8 cellular contexts compared by ENCODE assay signal in the genomic region with DNA sequence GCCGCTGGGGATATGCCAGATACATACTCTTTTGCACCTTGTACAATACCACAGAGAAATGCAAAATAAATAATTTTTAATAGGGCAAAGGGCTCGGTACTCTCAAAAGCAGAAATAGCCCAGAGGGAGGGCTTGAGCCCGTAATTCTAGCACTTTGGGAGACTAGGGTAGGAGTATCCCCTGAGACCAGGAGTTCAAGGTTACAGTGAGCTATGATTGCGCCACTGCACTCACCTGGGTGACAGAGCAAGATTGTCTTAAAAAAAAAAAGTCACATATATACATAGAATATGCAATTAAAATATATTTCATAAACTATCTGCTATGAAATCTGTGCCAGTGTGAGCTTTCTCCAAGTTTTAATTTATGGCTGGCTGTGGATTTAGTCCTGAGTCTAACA. TPM values are rescaled to one million over a fixed set of nuclear protein-coding genes. Genes with fewer than 3 reads are reported as not detected.
DNase-seq lines count a peak whose midpoint lies in the region; ATAC-seq, FAIRE-seq and TF ChIP-seq lines count a peak whose summit lies in the region.

No MANE protein-coding gene starts in this region.

- no peak for TF ChIP-seq POLR2A in A549 (IDR thresholded peaks at IDR 0.05; ENCODE audit: low read length)

- DNase-seq in A549 (ENCODE audit: low read depth in 1 of 2, low spot score in 1 of 2) (no peak), GM23338 (ENCODE audit: low spot score) (no peak), ascending aorta (ENCODE audit: low spot score in 2 of 2) (no peak), lower lobe of right lung (no peak), NCI-H774 (lab: John Stamatoyannopoulos, UW) (no peak), NCI-H748 treated with DMSO at 0.1 percent for 48 hours (lab: John Stamatoyannopoulos, UW) (no peak)
- no peak for DNase-seq in activated effector memory CD4-positive, alpha-beta T cell treated with anti-CD3 and anti-CD28 coated beads, Interleukin-2, amount 50 U/mL, for 16 hours

- H2AFZ ChIP-seq in GM23338 = peak overlapping the region; percentile 60; the same call in 1 of the 2 replicates

- H3K27ac Mint-ChIP-seq in GM23338 = no peak overlapping the region

- TF ChIP-seq CTCF in A549 (IDR thresholded peaks at IDR 0.05) (no peak), GM23338 (conservative IDR thresholded peaks at IDR 0.05; ENCODE audit: low read depth in 2 of 2) (no peak), ascending aorta (IDR thresholded peaks at IDR 0.05) (no peak), lower lobe of right lung (IDR thresholded peaks at IDR 0.05) (no peak)

- WGBS in A549 (ENCODE audit: missing lambda C conversion rate) = 76% methylated on average over 4 of the region's 4 CpGs

- FAIRE-seq in A549 (lab: Jason Lieb, UNC) = no peak

- H3K4me3 Mint-ChIP-seq in GM23338 = no peak overlapping the region; the same call in 2 of the 3 replicates

- peaks cover 46% of the 10 kb centered on the region for H3K4me1 ChIP-seq in A549
- peaks cover 37% of the 10 kb centered on the region for H3K4me1 ChIP-seq in GM23338 (ENCODE audit: insufficient read depth)
- peaks cover 0 to 3% of the 10 kb centered on the region in 2 donors for H3K4me1 ChIP-seq in ascending aorta
- peaks cover 17% of the 10 kb centered on the region for H3K4me1 ChIP-seq in lower lobe of right lung

- TF ChIP-seq EP300 in A549 (IDR thresholded peaks at IDR 0.05) = no peak

- no peak for ATAC-seq in A549
- ATAC-seq in GM23338 = no peak
- peak in 1 of 2 donors; percentile 11 for ATAC-seq in lower lobe of right lung
- ATAC-seq in HG02870 (IDR thresholded peaks at IDR 0.05; ENCODE audit: unreplicated experiment) = no peak

- TF ChIP-seq RAD21 in A549 (conservative IDR thresholded peaks at IDR 0.05 in 1 of 2, IDR thresholded peaks at IDR 0.05 in 1 of 2) = no peak

- no peaks in the 10 kb centered on the region for H3K36me3 ChIP-seq in GM23338 (ENCODE audit: insufficient read depth)
- peaks cover 0 to 5% of the 10 kb centered on the region in 2 donors for H3K36me3 ChIP-seq in ascending aorta
- H3K36me3 ChIP-seq in lower lobe of right lung = peaks cover 10% of the 10 kb centered on the region

- no peaks in the 10 kb centered on the region for H3K27me3 Mint-ChIP-seq in GM23338 (ENCODE audit: insufficient read depth, low read depth, poor library complexity)

- peak overlapping the region; percentile 92 to 95 for H3K27ac ChIP-seq in A549
- H3K27ac ChIP-seq in GM23338 (ENCODE audit: low read depth) = 0 out of 2 replicates have a peak overlapping the region, but pooled peaks have one; percentile 67
- peak overlapping the region; percentile 87 to 88 for H3K27ac ChIP-seq in ascending aorta
- H3K27ac ChIP-seq in lower lobe of right lung = peak overlapping the region; percentile 86

- intact Hi-C loops in ascending aorta (cut with DNase I) = loop anchor here (10.0 kb wide), 1 partner anchor 831 kb away; a partner anchor contains a TSS
- intact Hi-C loops in lower lobe of right lung (cut with DNase I) = no loop called here

- peak overlapping the region; percentile 68 for H3K4me3 ChIP-seq in A549
- peak overlapping the region; percentile 93 for H3K4me3 ChIP-seq in GM23338
- peak overlapping the region; percentile 74 to 83 for H3K4me3 ChIP-seq in ascending aorta
- peak overlapping the region; percentile 85 for H3K4me3 ChIP-seq in lower lobe of right lung

- no peaks in the 10 kb centered on the region for H3F3A ChIP-seq in GM23338 (replicated peaks; ENCODE audit: low read depth)

- H3K9me3 Mint-ChIP-seq in GM23338 = no peaks in the 10 kb centered on the region

- H3K4me2 ChIP-seq in A549 (peak overlapping the region; percentile 89), GM23338 (peak overlapping the region; percentile 79)

- POLR2A ChIA-PET in A549 (lab: Yijun Ruan, JAX) = interaction anchor here (0.5 to 2.2 kb wide), 8 partner anchors 28 to 225 kb away, joined by 3 to 13 read pairs (median 4); a partner anchor contains a TSS

- CTCF ChIA-PET in A549 (lab: Yijun Ruan, JAX) = interaction anchor here (0.8 to 3.3 kb wide), 4 partner anchors 11 to 1280 kb away, joined by 3 to 13 read pairs (median 8); a partner anchor contains a TSS

- H4K20me1 ChIP-seq in GM23338 (replicated peaks; ENCODE audit: insufficient read depth) = peaks cover 5% of the 10 kb centered on the region; the same call in 1 of the 2 replicates

- no peaks in the 10 kb centered on the region for H3K27me3 ChIP-seq in GM23338 (ENCODE audit: insufficient read depth)
- no peaks in the 10 kb centered on the region for H3K27me3 ChIP-seq in ascending aorta
- no peaks in the 10 kb centered on the region for H3K27me3 ChIP-seq in lower lobe of right lung (ENCODE audit: low read depth)

- peaks cover 6% of the 10 kb centered on the region; the same call in 1 of the 3 replicates for H3K4me1 Mint-ChIP-seq in GM23338

- no peaks in the 10 kb centered on the region for H3K36me3 Mint-ChIP-seq in GM23338 (ENCODE audit: low read depth)

- no peaks in the 10 kb centered on the region for H3K9me2 ChIP-seq in GM23338 (ENCODE audit: insufficient read depth)

- H3K9me3 ChIP-seq in A549 = no peaks in the 10 kb centered on the region
- no peaks in the 10 kb centered on the region for H3K9me3 ChIP-seq in ascending aorta
- H3K9me3 ChIP-seq in lower lobe of right lung = no peaks in the 10 kb centered on the region

- peaks cover 42% of the 10 kb centered on the region for H3K79me2 ChIP-seq in GM23338 (replicated peaks; ENCODE audit: insufficient read depth)

TF ChIP-seq in A549, 52 proteins besides CTCF, POLR2A, EP300 and RAD21:
- peak; percentile 6 to 39; a peak in 1 of 4 replicates for TF ChIP-seq CEBPB (IDR thresholded peaks at IDR 0.05)
- no peak for TF ChIP-seq TFCP2L1 (CRISPR knock-in tag; IDR thresholded peaks at IDR 0.05)

TF ChIP-seq in GM23338, 12 proteins besides CTCF, POLR2A, EP300 and RAD21 (continues in another document):
- TF ChIP-seq CREB1 (CRISPR knock-in tag; IDR thresholded peaks at IDR 0.05; ENCODE audit: low read depth) (no peak), EZH2 (IDR thresholded peaks at IDR 0.05; ENCODE audit: low read depth, unreplicated experiment) (no peak), POLR2AphosphoS5 (IDR thresholded peaks at IDR 0.05; ENCODE audit: low read depth) (no peak), JUNB (IDR thresholded peaks at IDR 0.05; ENCODE audit: unreplicated experiment) (no peak), ZNF114 (CRISPR knock-in tag; IDR thresholded peaks at IDR 0.05) (no peak)
- TF ChIP-seq, protein P1, sequence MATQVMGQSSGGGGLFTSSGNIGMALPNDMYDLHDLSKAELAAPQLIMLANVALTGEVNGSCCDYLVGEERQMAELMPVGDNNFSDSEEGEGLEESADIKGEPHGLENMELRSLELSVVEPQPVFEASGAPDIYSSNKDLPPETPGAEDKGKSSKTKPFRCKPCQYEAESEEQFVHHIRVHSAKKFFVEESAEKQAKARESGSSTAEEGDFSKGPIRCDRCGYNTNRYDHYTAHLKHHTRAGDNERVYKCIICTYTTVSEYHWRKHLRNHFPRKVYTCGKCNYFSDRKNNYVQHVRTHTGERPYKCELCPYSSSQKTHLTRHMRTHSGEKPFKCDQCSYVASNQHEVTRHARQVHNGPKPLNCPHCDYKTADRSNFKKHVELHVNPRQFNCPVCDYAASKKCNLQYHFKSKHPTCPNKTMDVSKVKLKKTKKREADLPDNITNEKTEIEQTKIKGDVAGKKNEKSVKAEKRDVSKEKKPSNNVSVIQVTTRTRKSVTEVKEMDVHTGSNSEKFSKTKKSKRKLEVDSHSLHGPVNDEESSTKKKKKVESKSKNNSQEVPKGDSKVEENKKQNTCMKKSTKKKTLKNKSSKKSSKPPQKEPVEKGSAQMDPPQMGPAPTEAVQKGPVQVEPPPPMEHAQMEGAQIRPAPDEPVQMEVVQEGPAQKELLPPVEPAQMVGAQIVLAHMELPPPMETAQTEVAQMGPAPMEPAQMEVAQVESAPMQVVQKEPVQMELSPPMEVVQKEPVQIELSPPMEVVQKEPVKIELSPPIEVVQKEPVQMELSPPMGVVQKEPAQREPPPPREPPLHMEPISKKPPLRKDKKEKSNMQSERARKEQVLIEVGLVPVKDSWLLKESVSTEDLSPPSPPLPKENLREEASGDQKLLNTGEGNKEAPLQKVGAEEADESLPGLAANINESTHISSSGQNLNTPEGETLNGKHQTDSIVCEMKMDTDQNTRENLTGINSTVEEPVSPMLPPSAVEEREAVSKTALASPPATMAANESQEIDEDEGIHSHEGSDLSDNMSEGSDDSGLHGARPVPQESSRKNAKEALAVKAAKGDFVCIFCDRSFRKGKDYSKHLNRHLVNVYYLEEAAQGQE (IDR thresholded peaks at IDR 0.05; ENCODE audit: unreplicated experiment) = no peak

RNA-seq across cellular contexts. Expression of a gene that starts 0.8 kb away (rescaled TPM):
- polyA plus RNA-seq in A549 (2011; rRNA removed) = 33.2 and 44.1 TPM in 2 replicates
- polyA plus RNA-seq in A549 (2012; cell fraction: cytosol; rRNA removed) = 9.6 and 10.9 TPM in 2 replicates
- polyA plus RNA-seq in A549 (2012; cell fraction: nucleus; rRNA removed) = 6.9 and 11.0 TPM in 2 replicates
- polyA plus RNA-seq in A549 (2017; fragmentation: RNase III; extraction: RNeasy Plus Mini Kit Qiagen cat#74134 plus additional on column Dnase treatment) = 16.1 to 17.4 TPM (median 16.2 TPM) in 3 replicates
- polyA minus RNA-seq in A549 (2011; rRNA and poly(A)+ RNA removed) = 16.6 and 20.7 TPM in 2 replicates
- 44.5 and 49.5 TPM in 2 replicates for total RNA-seq in GM23338 (2014; rRNA removed; shearing (Covaris generic))
- polyA plus RNA-seq in GM23338 (2016; fragmentation: Nextera tagmentation; extraction: Ambion mirVana) = 41.9 and 50.9 TPM in 2 replicates
- 44.6 TPM for total RNA-seq in ascending aorta
- 17.1 TPM for total RNA-seq in lower lobe of right lung

RNA-seq across cellular contexts. Expression of a gene that starts 29.0 kb away (rescaled TPM):
- polyA plus RNA-seq in A549 (2011; rRNA removed) (4.7 and 7.2 TPM in 2 replicates), A549 (2017; fragmentation: RNase III; extraction: RNeasy Plus Mini Kit Qiagen cat#74134 plus additional on column Dnase treatment) (13.0 to 13.8 TPM (median 13.5 TPM) in 3 replicates), GM23338 (2016; fragmentation: Nextera tagmentation; extraction: Ambion mirVana) (1.8 and 1.9 TPM in 2 replicates)
- 2.1 and 2.9 TPM in 2 replicates for polyA plus RNA-seq in A549 (2012; cell fraction: cytosol; rRNA removed)
- polyA plus RNA-seq in A549 (2012; cell fraction: nucleus; rRNA removed) = 1.1 and 1.9 TPM in 2 replicates
- polyA minus RNA-seq in A549 (2011; rRNA and poly(A)+ RNA removed) = 1.5 and 1.6 TPM in 2 replicates
- total RNA-seq in GM23338 (2014; rRNA removed; shearing (Covaris generic)) = 8.0 and 10.3 TPM in 2 replicates
- total RNA-seq in ascending aorta (5.2 TPM), lower lobe of right lung (28.3 TPM)
